In genomic region chr16:71327720-71328119, GRCh38 we compare ENCODE assay signal across 24 cellular contexts.
"Had no signal": no experiment of that assay in that cellular context is flagged by ENCODE, and none has a peak within 500 bp of the region (broad histone marks: within the 10 kb centered on the region; RNA-seq: fewer than 3 reads in every experiment).

No MANE protein-coding gene starts in this region.

- ATAC-seq: left colon; left lung; lower lobe of right lung; naive thymus-derived CD8-positive, alpha-beta T cell; psoas muscle; right lobe of liver; stimulated activated naive B cell treated with anti-CD40 and anti-IgM and Interleukin-4, amounts not matched to agents 10 μg/mL and 1 μg/mL and 100 μg/mL, for 72 hours; stimulated activated naive CD8-positive, alpha-beta T cell treated with anti-CD3 and anti-CD28 coated beads, Interleukin-15, Interleukin-2, amounts not matched to agents 100 U/mL and 50 U/mL, for 24 hours had no signal

- H3K27ac ChIP-seq: hepatocyte, left lung, lower lobe of right lung, parathyroid adenoma, psoas muscle, right atrium auricular region, right lobe of liver, stomach, testis, thyroid gland, transverse colon, upper lobe of left lung, vagina had no signal

- DNase-seq: islet precursor cell; left colon; left lung; lower lobe of right lung; mammary epithelial cell; mesenchymal stem cell; naive thymus-derived CD8-positive, alpha-beta T cell; occipital lobe; psoas muscle; right lobe of liver; stimulated activated CD4-positive, alpha-beta T cell treated with anti-CD3 and anti-CD28 coated beads, Interleukin-15, amount 100 ng/mL, for 24 hours; stimulated activated CD4-positive, alpha-beta T cell treated with anti-CD3 and anti-CD28 coated beads, Interleukin-2, amount 100 ng/mL, for 24 hours; stimulated activated CD4-positive, alpha-beta T cell treated with anti-CD3 and anti-CD28 coated beads, Interleukin-4, amount 100 ng/mL, for 1 hour; stimulated activated naive B cell treated with anti-CD40 and anti-IgM and Interleukin-4, amounts not matched to agents 10 μg/mL and 1 μg/mL and 100 μg/mL, for 72 hours; stimulated activated naive CD8-positive, alpha-beta T cell treated with anti-CD3 and anti-CD28 coated beads, Interleukin-15, Interleukin-2, amounts not matched to agents 100 U/mL and 50 U/mL, for 24 hours; stomach; testis; thyroid gland; transverse colon; upper lobe of left lung had no signal
